In genomic region chr2:190679391-190679790, GRCh38 we compare ENCODE assay signal across 22 cellular contexts. TPM values are rescaled to one million over a fixed set of nuclear protein-coding genes. Genes with fewer than 3 reads are reported as not detected.
DNase-seq lines count a peak whose midpoint lies in the region; TF ChIP-seq lines count a peak whose summit lies in the region.
"Had no signal": no experiment of that assay in that cellular context is flagged by ENCODE, and none has a peak within 500 bp of the region (broad histone marks: within the 10 kb centered on the region; RNA-seq: fewer than 3 reads in every experiment).

No MANE protein-coding gene starts in this region.

- intact Hi-C loops in activated naive CD4-positive, alpha-beta T cell treated with anti-CD3 and anti-CD28 coated beads for 36 hours (cut with micrococcal nuclease): loop anchor here (2.0 to 10.0 kb wide), 4 partner anchors 231 to 895 kb away; partner anchors contain the start of genes ORMDL1 and PMS1
- intact Hi-C loops in dorsolateral prefrontal cortex (cut with DNase I): loop anchor here in 1 of 2 donors (10.0 kb wide), 1 partner anchor 125 kb away; no protein-coding TSS in a partner anchor

- no peak overlapping the region for H2BK5ac ChIP-seq in trophoblast cell (ENCODE audit: low read depth, low read length, poor library complexity)

- no peak overlapping the region for H4K8ac ChIP-seq in trophoblast cell (ENCODE audit: low read depth, low read length)

- H2BK120ac ChIP-seq in trophoblast cell (ENCODE audit: insufficient read depth, low read length, poor library complexity): no peak overlapping the region

- H3K27ac ChIP-seq in dorsolateral prefrontal cortex: peak overlapping the region in 46 of 59 donors; percentile 1 to 79 (median 60)
- peak overlapping the region; percentile 84 for H3K27ac ChIP-seq in trophoblast cell (ENCODE audit: low read depth, low read length)
- H3K27ac ChIP-seq: body of pancreas, upper lobe of right lung had no signal

- no peak overlapping the region for H2BK12ac ChIP-seq in trophoblast cell (ENCODE audit: low read length)

- peaks cover 58% of the 10 kb centered on the region for H3K4me1 Mint-ChIP-seq in activated naive CD4-positive, alpha-beta T cell treated with anti-CD3 and anti-CD28 coated beads for 36 hours (ENCODE audit: low read depth)
- peaks cover 23 to 35% (median 33%) of the 10 kb centered on the region in 3 donors for H3K4me1 Mint-ChIP-seq in IgD-negative memory B cell
- peaks cover 38% of the 10 kb centered on the region for H3K4me1 Mint-ChIP-seq in T-helper 2 cell treated with Interferon-gamma antibody and Interleukin-4, amounts not matched to agents 5 μg/mL and 100 μg/mL, for 36 hours (ENCODE audit: low read depth)

- peaks cover 7 to 12% of the 10 kb centered on the region in 2 experiments for H3K4me1 ChIP-seq in trophoblast cell (ENCODE audit: control insufficient read depth in 1 of 2, insufficient read depth in 2 of 2, low read length in 2 of 2)
- H3K4me1 ChIP-seq: body of pancreas had no signal

- no peaks in the 10 kb centered on the region for H3K27me3 ChIP-seq in dorsolateral prefrontal cortex
- no peaks in the 10 kb centered on the region for H3K27me3 ChIP-seq in trophoblast cell (ENCODE audit: insufficient read depth, low read length)
- H3K27me3 ChIP-seq: body of pancreas, right atrium auricular region, upper lobe of right lung had no signal

- no peak overlapping the region for H3K18ac ChIP-seq in trophoblast cell (ENCODE audit: low read length)

- H3K36me3 Mint-ChIP-seq in activated naive CD4-positive, alpha-beta T cell treated with anti-CD3 and anti-CD28 coated beads for 36 hours (ENCODE audit: low read depth): peaks cover 19% of the 10 kb centered on the region
- H3K36me3 Mint-ChIP-seq in IgD-negative memory B cell: no peaks in the 10 kb centered on the region
- H3K36me3 Mint-ChIP-seq in T-helper 2 cell treated with Interferon-gamma antibody and Interleukin-4, amounts not matched to agents 5 μg/mL and 100 μg/mL, for 36 hours (ENCODE audit: low read depth): peaks cover 23% of the 10 kb centered on the region

- no peak overlapping the region for H3K4ac ChIP-seq in trophoblast cell (ENCODE audit: low read depth, low read length)

- no peak overlapping the region for H4K12ac ChIP-seq in trophoblast cell (ENCODE audit: low read depth, low read length)

- H3K27ac Mint-ChIP-seq in activated naive CD4-positive, alpha-beta T cell treated with anti-CD3 and anti-CD28 coated beads for 36 hours: peak overlapping the region; percentile 81
- H3K27ac Mint-ChIP-seq in IgD-negative memory B cell: peak overlapping the region; percentile 71 to 93 (median 74)
- no peak overlapping the region for H3K27ac Mint-ChIP-seq in T-helper 2 cell treated with Interferon-gamma antibody and Interleukin-4, amounts not matched to agents 5 μg/mL and 100 μg/mL, for 36 hours

- TF ChIP-seq CTCF in dorsolateral prefrontal cortex (IDR thresholded peaks at IDR 0.05 in 54 of 56, conservative IDR thresholded peaks at IDR 0.05 in 2 of 56; ENCODE audit: low read depth in 1 of 56, partially characterized antibody in 56 of 56): no peak

- WGBS in trophoblast cell (ENCODE audit: extremely low coverage, insufficient coverage, insufficient read length): no CpG with 5 or more reads among the region's 1 CpG

- H2AK5ac ChIP-seq in trophoblast cell (ENCODE audit: low read length): no peak overlapping the region

- no peak overlapping the region for H3K23ac ChIP-seq in trophoblast cell (ENCODE audit: low read length)

- DNase-seq in activated naive CD4-positive, alpha-beta T cell treated with anti-CD3 and anti-CD28 coated beads for 36 hours: no peak
- DNase-seq in activated naive CD4-positive, alpha-beta T cell treated with anti-CD3 and anti-CD28 coated beads, Interleukin-2, amount 50 U/mL, for 16 hours: no peak
- DNase-seq in dorsolateral prefrontal cortex: no peak
- DNase-seq in trophoblast cell: no peak
- no peak for DNase-seq in DMS79 treated with DMSO at 0.1 percent for 48 hours (lab: John Stamatoyannopoulos, UW)
- no peak for DNase-seq in NCI-H1105 (lab: John Stamatoyannopoulos, UW)
- DNase-seq in T-helper 2 cell treated with Interferon-gamma antibody and Interleukin-4, amounts not matched to agents 5 μg/mL and 100 μg/mL, for 36 hours (ENCODE audit: low spot score): no peak
- DNase-seq: ACHN; body of pancreas; CD8-positive, alpha-beta T cell; cortex of kidney; DND-41; foreskin melanocyte; HCEC 1CT; KBM-7; NCI-H1930; NCI-H446; occipital lobe; stimulated activated naive CD4-positive, alpha-beta T cell; upper lobe of right lung had no signal

- no peak overlapping the region for H3K9ac ChIP-seq in trophoblast cell (ENCODE audit: low read length)

- peaks cover 0 to 1% of the 10 kb centered on the region in 2 experiments for H3K36me3 ChIP-seq in trophoblast cell (ENCODE audit: control insufficient read depth in 1 of 2, insufficient read depth in 2 of 2, low read length in 2 of 2)

- peak overlapping the region; percentile 40 for H3K4me2 ChIP-seq in trophoblast cell (ENCODE audit: low read length)

- H3K9me3 ChIP-seq in trophoblast cell (ENCODE audit: insufficient read depth, low read depth, low read length): no peaks in the 10 kb centered on the region
- H3K9me3 ChIP-seq: body of pancreas, right atrium auricular region, upper lobe of right lung had no signal

- CTCF ChIA-PET in activated naive CD4-positive, alpha-beta T cell treated with anti-CD3 and anti-CD28 coated beads for 36 hours (lab: Charles Lee): interaction anchor here (0.6 to 2.7 kb wide), 19 partner anchors 10 to 476 kb away, joined by 3 to 16 read pairs (median 5); no protein-coding TSS in a partner anchor

- no peaks in the 10 kb centered on the region for H3K79me2 ChIP-seq in trophoblast cell (ENCODE audit: control insufficient read depth, insufficient read depth, low read length, poor library complexity)

- H3K9me3 Mint-ChIP-seq in activated naive CD4-positive, alpha-beta T cell treated with anti-CD3 and anti-CD28 coated beads for 36 hours: no peaks in the 10 kb centered on the region
- H3K9me3 Mint-ChIP-seq in IgD-negative memory B cell: no peaks in the 10 kb centered on the region
- H3K9me3 Mint-ChIP-seq in T-helper 2 cell treated with Interferon-gamma antibody and Interleukin-4, amounts not matched to agents 5 μg/mL and 100 μg/mL, for 36 hours: no peaks in the 10 kb centered on the region
- H3K9me3 Mint-ChIP-seq: CD8-positive, alpha-beta T cell had no signal

- no peaks in the 10 kb centered on the region for H3K27me3 Mint-ChIP-seq in activated naive CD4-positive, alpha-beta T cell treated with anti-CD3 and anti-CD28 coated beads for 36 hours (ENCODE audit: low read depth)
- H3K27me3 Mint-ChIP-seq in IgD-negative memory B cell: no peaks in the 10 kb centered on the region
- no peaks in the 10 kb centered on the region for H3K27me3 Mint-ChIP-seq in T-helper 2 cell treated with Interferon-gamma antibody and Interleukin-4, amounts not matched to agents 5 μg/mL and 100 μg/mL, for 36 hours (ENCODE audit: low read depth)

- no peak overlapping the region for H4K91ac ChIP-seq in trophoblast cell (ENCODE audit: low read depth, low read length)

- H3K4me3 Mint-ChIP-seq in activated naive CD4-positive, alpha-beta T cell treated with anti-CD3 and anti-CD28 coated beads for 36 hours: peak overlapping the region; percentile 13
- H3K4me3 Mint-ChIP-seq in IgD-negative memory B cell: peak overlapping the region; percentile 7 to 89 (median 66)
- H3K4me3 Mint-ChIP-seq in T-helper 2 cell treated with Interferon-gamma antibody and Interleukin-4, amounts not matched to agents 5 μg/mL and 100 μg/mL, for 36 hours: no peak overlapping the region
- H3K4me3 Mint-ChIP-seq: CD8-positive, alpha-beta T cell had no signal

- H3K14ac ChIP-seq in trophoblast cell (ENCODE audit: low read length): no peak overlapping the region

- no peak overlapping the region for H2AFZ ChIP-seq in trophoblast cell (ENCODE audit: insufficient read depth, low read length, poor library complexity)

- H3K4me3 ChIP-seq in dorsolateral prefrontal cortex (peak overlapping the region in 4 of 59 donors; percentile 12 to 37 (median 30)), trophoblast cell (ENCODE audit: low read depth, low read length) (no peak overlapping the region)
- H3K4me3 ChIP-seq: body of pancreas, right atrium auricular region, upper lobe of right lung had no signal

- peaks cover 4% of the 10 kb centered on the region for H3K79me1 ChIP-seq in trophoblast cell (ENCODE audit: low read length)

RNA-seq across cellular contexts. Expression of gene NAB1, which starts 30.5 kb away (rescaled TPM):
- total RNA-seq in activated naive CD4-positive, alpha-beta T cell treated with anti-CD3 and anti-CD28 coated beads for 36 hours: 10 to 100 TPM; 38.7 to 48.1 TPM
- 3.5 TPM for polyA plus RNA-seq in IgD-negative memory B cell
- 100 to 1,000 TPM in 1 of 120 experiments, 10 to 100 TPM in 119; 42.6 to 115 (median 62.1) TPM for total RNA-seq in dorsolateral prefrontal cortex
- polyA plus RNA-seq in trophoblast cell (2013): 21.4 and 23.7 TPM in 2 replicates
